In genomic region chr1:38783659-38784229, GRCh38 we compare ENCODE assay signal across 11 cellular contexts.
A peak's percentile ranks its signal among the peaks of the same experiment; 100 is the strongest.
DNase-seq lines count a peak whose midpoint lies in the region; ATAC-seq, FAIRE-seq and TF ChIP-seq lines count a peak whose summit lies in the region.
"Had no signal": no experiment of that assay in that cellular context is flagged by ENCODE, and none has a peak within 500 bp of the region (broad histone marks: within the 10 kb centered on the region; RNA-seq: fewer than 3 reads in every experiment).

No MANE protein-coding gene starts in this region.

- intact Hi-C loops in ovary (cut with DNase I): no loop called here

- WGBS in A549 (ENCODE audit: missing lambda C conversion rate): 42% methylated on average over 24 of the region's 33 CpGs
- 2 to 9% (median 6%) methylated on average over 33 of the region's 33 CpGs for WGBS in ovary, 3 donors

- FAIRE-seq in A549 (lab: Jason Lieb, UNC): no peak
- no peak for FAIRE-seq in H54 (lab: Jason Lieb, UNC)
- FAIRE-seq: urothelium cell line had no signal

- H3K9me3 ChIP-seq in A549 (no peaks in the 10 kb centered on the region), ovary (no peaks in the 10 kb centered on the region)

- POLR2A ChIA-PET in A549 (lab: Yijun Ruan, JAX): no interaction called here

- DNase-seq in A549 (ENCODE audit: low read depth in 1 of 2, low spot score in 1 of 2): no peak
- peak; percentile 59 for DNase-seq in NCI-H2227 (lab: John Stamatoyannopoulos, UW; ENCODE audit: unreplicated experiment)
- DNase-seq in kidney epithelial cell (ENCODE audit: low read depth): peak; percentile 14
- DNase-seq in H54 (ENCODE audit: insufficient read length, low spot score): no peak
- no peak for DNase-seq in cerebellar nuclear complex (lab: John Stamatoyannopoulos, UW)
- no peak for DNase-seq in NCI-H146 treated with DMSO at 0.1 percent for 48 hours (lab: John Stamatoyannopoulos, UW; ENCODE audit: unreplicated experiment)
- DNase-seq in ovary: no peak
- DNase-seq: activated gamma-delta T cell had no signal

- no peaks in the 10 kb centered on the region for H3K36me3 ChIP-seq in kidney epithelial cell (ENCODE audit: control insufficient read depth, insufficient read depth, low read length)
- no peaks in the 10 kb centered on the region for H3K36me3 ChIP-seq in ovary

- ATAC-seq in A549: no peak

- TF ChIP-seq EP300 in A549 (IDR thresholded peaks at IDR 0.05) (no peak), ovary (IDR thresholded peaks at IDR 0.05) (no peak)

- peak overlapping the region; percentile 41 for H3K4me2 ChIP-seq in A549
- H3K4me2 ChIP-seq: smooth muscle cell had no signal

- peaks cover 8% of the 10 kb centered on the region for H3K27me3 ChIP-seq in kidney epithelial cell (ENCODE audit: control insufficient read depth, insufficient read depth, low read length)
- H3K27me3 ChIP-seq in ovary: no peaks in the 10 kb centered on the region

- TF ChIP-seq RAD21 in A549 (conservative IDR thresholded peaks at IDR 0.05 in 1 of 2, IDR thresholded peaks at IDR 0.05 in 1 of 2): no peak

- H3K4me3 ChIP-seq in A549 (no peak overlapping the region), GM08714 (ENCODE audit: low read length) (peak overlapping the region; percentile 8; the same call in 1 of the 2 replicates), kidney epithelial cell (ENCODE audit: low read depth, low read length) (peak overlapping the region; percentile 6), ovary (no peak overlapping the region)
- H3K4me3 ChIP-seq: smooth muscle cell had no signal

- TF ChIP-seq CTCF in A549 (IDR thresholded peaks at IDR 0.05) (no peak), kidney epithelial cell (IDR thresholded peaks at IDR 0.05; ENCODE audit: insufficient read depth, low read length, poor library complexity, severe bottlenecking) (peak; percentile 11), ovary (IDR thresholded peaks at IDR 0.05) (no peak)

- TF ChIP-seq POLR2A in A549 (IDR thresholded peaks at IDR 0.05; ENCODE audit: low read length): no peak
- TF ChIP-seq POLR2A in H54 (IDR thresholded peaks at IDR 0.05; ENCODE audit: low read depth, low read length): no peak
- no peak for TF ChIP-seq POLR2A in ovary (IDR thresholded peaks at IDR 0.05)

- CTCF ChIA-PET in A549 (lab: Yijun Ruan, JAX): no interaction called here

- H3K27ac ChIP-seq in A549 (no peak overlapping the region), ovary (no peak overlapping the region)

- H3K4me1 ChIP-seq in A549 (no peaks in the 10 kb centered on the region), ovary (ENCODE audit: insufficient read depth) (no peaks in the 10 kb centered on the region)

TF ChIP-seq in A549, 52 proteins besides CTCF, POLR2A, EP300 and RAD21:
- no peak for TF ChIP-seq HOXA7 (CRISPR knock-in tag; IDR thresholded peaks at IDR 0.05)

Comparison
In these comparisons a context has a peak if more than half of its experiments do, and no peak if none do; other contexts are left out.
1. DNase-seq: peak in NCI-H2227 (single experiment) and kidney epithelial cell (single experiment); none in A549 (0 of 2), H54 (single experiment), cerebellar nuclear complex (0 of 2), NCI-H146 treated with DMSO at 0.1 percent for 48 hours (single experiment) and ovary (0 of 5).
2. H3K4me3 ChIP-seq: peak in GM08714 (single experiment) and kidney epithelial cell (single experiment); none in A549 (single experiment) and ovary (single experiment).